ENCODE assay signal across 1 cellular context in the genomic region with DNA sequence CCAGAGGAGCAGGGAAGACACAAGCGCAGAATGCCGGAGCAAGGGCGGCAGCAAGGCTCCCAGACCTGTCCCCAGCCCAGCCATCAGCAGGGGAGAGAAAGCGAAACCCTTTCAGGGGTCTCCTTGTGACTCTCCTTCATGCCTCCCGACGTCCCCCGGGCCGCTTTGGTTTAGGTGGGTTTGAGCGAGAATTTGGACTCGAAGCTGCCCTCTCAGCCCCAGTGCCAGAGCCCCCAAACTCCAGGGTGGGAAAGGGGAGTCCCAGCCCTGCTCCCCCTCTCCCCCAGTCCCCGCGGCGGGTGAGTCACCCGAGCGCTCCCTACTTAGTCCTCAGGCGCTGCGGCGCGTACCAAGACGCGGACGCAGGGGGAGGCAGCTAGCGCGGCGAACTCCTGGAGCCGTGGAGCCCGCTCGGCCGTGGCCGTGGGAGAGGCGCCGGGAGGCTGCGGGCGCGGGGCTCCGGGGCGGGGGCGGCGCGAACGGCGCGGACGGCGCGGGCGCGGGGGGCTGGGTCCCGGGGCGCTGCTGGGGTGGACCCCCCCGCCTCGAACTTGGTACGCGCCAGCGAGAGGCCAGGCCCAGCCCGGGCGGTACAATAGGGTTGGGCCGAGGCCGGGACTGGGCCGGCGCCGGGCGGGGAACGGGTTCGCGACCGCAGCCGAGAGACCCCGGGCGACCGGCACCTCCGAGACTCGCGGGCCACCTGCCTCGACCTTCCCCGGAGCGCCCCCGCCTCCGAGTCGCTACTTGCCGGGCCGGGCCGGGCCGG.
TF ChIP-seq lines count a peak whose summit lies in the region.

A gene (plus strand): TSS at position 601 of the 769 bp plus-strand sequence. CDS start 258 bp downstream, outside the sequence.

TF ChIP-seq in GM12878, 131 proteins besides CTCF, POLR2A, EP300 and RAD21 (continued from another document):
- TF ChIP-seq, protein P1, sequence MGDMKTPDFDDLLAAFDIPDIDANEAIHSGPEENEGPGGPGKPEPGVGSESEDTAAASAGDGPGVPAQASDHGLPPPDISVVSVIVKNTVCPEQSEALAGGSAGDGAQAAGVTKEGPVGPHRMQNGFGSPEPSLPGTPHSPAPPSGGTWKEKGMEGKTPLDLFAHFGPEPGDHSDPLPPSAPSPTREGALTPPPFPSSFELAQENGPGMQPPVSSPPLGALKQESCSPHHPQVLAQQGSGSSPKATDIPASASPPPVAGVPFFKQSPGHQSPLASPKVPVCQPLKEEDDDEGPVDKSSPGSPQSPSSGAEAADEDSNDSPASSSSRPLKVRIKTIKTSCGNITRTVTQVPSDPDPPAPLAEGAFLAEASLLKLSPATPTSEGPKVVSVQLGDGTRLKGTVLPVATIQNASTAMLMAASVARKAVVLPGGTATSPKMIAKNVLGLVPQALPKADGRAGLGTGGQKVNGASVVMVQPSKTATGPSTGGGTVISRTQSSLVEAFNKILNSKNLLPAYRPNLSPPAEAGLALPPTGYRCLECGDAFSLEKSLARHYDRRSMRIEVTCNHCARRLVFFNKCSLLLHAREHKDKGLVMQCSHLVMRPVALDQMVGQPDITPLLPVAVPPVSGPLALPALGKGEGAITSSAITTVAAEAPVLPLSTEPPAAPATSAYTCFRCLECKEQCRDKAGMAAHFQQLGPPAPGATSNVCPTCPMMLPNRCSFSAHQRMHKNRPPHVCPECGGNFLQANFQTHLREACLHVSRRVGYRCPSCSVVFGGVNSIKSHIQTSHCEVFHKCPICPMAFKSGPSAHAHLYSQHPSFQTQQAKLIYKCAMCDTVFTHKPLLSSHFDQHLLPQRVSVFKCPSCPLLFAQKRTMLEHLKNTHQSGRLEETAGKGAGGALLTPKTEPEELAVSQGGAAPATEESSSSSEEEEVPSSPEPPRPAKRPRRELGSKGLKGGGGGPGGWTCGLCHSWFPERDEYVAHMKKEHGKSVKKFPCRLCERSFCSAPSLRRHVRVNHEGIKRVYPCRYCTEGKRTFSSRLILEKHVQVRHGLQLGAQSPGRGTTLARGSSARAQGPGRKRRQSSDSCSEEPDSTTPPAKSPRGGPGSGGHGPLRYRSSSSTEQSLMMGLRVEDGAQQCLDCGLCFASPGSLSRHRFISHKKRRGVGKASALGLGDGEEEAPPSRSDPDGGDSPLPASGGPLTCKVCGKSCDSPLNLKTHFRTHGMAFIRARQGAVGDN (IDR thresholded peaks at IDR 0.05) = peak; percentile 68
- TF ChIP-seq, protein P2, sequence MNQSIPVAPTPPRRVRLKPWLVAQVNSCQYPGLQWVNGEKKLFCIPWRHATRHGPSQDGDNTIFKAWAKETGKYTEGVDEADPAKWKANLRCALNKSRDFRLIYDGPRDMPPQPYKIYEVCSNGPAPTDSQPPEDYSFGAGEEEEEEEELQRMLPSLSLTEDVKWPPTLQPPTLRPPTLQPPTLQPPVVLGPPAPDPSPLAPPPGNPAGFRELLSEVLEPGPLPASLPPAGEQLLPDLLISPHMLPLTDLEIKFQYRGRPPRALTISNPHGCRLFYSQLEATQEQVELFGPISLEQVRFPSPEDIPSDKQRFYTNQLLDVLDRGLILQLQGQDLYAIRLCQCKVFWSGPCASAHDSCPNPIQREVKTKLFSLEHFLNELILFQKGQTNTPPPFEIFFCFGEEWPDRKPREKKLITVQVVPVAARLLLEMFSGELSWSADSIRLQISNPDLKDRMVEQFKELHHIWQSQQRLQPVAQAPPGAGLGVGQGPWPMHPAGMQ (IDR thresholded peaks at IDR 0.05; ENCODE audit: borderline replicate concordance) = no peak
- no peak for TF ChIP-seq CREB1 (IDR thresholded peaks at IDR 0.05; ENCODE audit: low read depth)
- peak; percentile 60 for TF ChIP-seq RELA (IDR thresholded peaks at IDR 0.05; ENCODE audit: borderline replicate concordance, partially characterized antibody)
- TF ChIP-seq MTA2 (IDR thresholded peaks at IDR 0.05; ENCODE audit: low read depth) = peak; percentile 57; the same call in 1 of the 2 replicates
- TF ChIP-seq, protein P3, sequence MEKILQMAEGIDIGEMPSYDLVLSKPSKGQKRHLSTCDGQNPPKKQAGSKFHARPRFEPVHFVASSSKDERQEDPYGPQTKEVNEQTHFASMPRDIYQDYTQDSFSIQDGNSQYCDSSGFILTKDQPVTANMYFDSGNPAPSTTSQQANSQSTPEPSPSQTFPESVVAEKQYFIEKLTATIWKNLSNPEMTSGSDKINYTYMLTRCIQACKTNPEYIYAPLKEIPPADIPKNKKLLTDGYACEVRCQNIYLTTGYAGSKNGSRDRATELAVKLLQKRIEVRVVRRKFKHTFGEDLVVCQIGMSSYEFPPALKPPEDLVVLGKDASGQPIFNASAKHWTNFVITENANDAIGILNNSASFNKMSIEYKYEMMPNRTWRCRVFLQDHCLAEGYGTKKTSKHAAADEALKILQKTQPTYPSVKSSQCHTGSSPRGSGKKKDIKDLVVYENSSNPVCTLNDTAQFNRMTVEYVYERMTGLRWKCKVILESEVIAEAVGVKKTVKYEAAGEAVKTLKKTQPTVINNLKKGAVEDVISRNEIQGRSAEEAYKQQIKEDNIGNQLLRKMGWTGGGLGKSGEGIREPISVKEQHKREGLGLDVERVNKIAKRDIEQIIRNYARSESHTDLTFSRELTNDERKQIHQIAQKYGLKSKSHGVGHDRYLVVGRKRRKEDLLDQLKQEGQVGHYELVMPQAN (conservative IDR thresholded peaks at IDR 0.05) = peak; percentile 28
